In the genomic region with DNA sequence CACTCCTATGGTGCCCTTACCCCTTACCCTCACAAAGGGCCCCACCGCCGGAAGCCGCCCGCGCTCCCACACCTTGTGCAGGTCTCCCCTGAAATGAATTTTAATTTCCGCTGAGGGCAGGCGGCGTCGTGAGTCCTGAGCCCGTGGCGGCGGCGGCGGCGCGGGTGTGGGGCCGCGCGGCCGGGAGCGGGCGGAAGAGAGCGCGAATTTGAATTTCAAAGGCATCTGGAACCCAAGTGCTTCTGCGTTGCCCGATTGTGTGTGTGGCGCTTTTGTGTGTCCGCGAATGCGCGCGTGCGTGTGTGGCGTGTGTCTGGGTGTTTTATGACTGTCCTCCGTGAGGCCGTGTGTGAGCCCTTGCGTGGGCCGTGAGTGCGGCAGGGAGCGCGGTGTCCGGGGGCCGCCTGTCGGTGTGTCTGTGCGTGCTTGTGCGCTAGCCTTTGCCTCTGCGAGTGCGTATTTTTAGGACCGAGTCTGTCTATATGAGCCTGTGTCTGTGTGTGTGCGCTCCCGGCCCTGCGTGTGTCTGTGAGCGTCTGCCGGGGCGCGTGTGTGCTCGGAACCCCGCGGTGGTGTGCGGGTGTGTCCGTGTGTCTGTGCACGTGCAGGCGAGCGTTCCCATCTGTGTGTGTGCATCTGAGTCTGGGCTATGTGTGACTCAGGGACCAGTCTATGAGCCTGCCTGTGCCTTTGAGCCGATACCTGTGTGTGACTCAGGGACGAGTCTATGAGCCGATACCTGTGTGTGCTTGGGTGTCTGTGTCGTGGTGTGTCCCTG, we compare ENCODE assay signal across 8 cellular contexts. TPM values are rescaled to one million over a fixed set of nuclear protein-coding genes. Genes with fewer than 3 reads are reported as not detected.
DNase-seq lines count a peak whose midpoint lies in the region; ATAC-seq and TF ChIP-seq lines count a peak whose summit lies in the region.

No MANE protein-coding gene starts in this region.

- peaks cover 3 to 30% (median 14%) of the 10 kb centered on the region in 12 donors for H3K4me1 ChIP-seq in heart left ventricle
- peaks cover 0 to 27% of the 10 kb centered on the region in 2 donors for H3K4me1 ChIP-seq in right atrium auricular region
- peaks cover 8% of the 10 kb centered on the region for H3K4me1 ChIP-seq in colonic mucosa

- WGBS in heart left ventricle, 4 donors: 11 to 19% (median 13%) methylated on average over 45 to 68 of the region's 68 CpGs
- WGBS in lower leg skin, 2 donors: 5 to 10% methylated on average over 27 to 36 of the region's 68 CpGs

- peak in 3 of 4 donors; percentile 10 to 40 (median 27) for ATAC-seq in heart left ventricle

- H3K27me3 ChIP-seq in heart left ventricle (peaks cover 14 to 52% (median 38%) of the 10 kb centered on the region in 9 donors), right atrium auricular region (peaks cover 6 to 10% of the 10 kb centered on the region in 2 donors), colonic mucosa (peaks cover 33% of the 10 kb centered on the region)

- peak overlapping the region; percentile 83 for H3K4me3 Mint-ChIP-seq in nephron progenitor cell

- H3K4me3 ChIP-seq in heart left ventricle: peak overlapping the region in 10 of 12 donors; percentile 2 to 39 (median 28)
- peak overlapping the region in 1 of 2 donors; percentile 28 for H3K4me3 ChIP-seq in right atrium auricular region
- no peak overlapping the region for H3K4me3 ChIP-seq in lower leg skin (ENCODE audit: low read depth, poor library complexity, severe bottlenecking)
- no peak overlapping the region for H3K4me3 ChIP-seq in colonic mucosa

- H3K36me3 Mint-ChIP-seq in nephron progenitor cell (ENCODE audit: low read depth): no peaks in the 10 kb centered on the region

- no peak overlapping the region for H3K27ac ChIP-seq in heart left ventricle
- H3K27ac ChIP-seq in right atrium auricular region: no peak overlapping the region
- peak overlapping the region; percentile 39 for H3K27ac ChIP-seq in cingulate gyrus (ENCODE audit: low read depth, low read length)
- H3K27ac ChIP-seq in colonic mucosa: no peak overlapping the region

- peaks cover 61% of the 10 kb centered on the region for H3K4me1 Mint-ChIP-seq in nephron progenitor cell

- peak in 2 of 12 donors; percentile 3 to 9 for TF ChIP-seq CTCF in heart left ventricle (IDR thresholded peaks at IDR 0.05)
- TF ChIP-seq CTCF in right atrium auricular region (IDR thresholded peaks at IDR 0.05): peak in 1 of 2 donors; percentile 14
- TF ChIP-seq CTCF in nephron progenitor cell (IDR thresholded peaks at IDR 0.05): no peak
- no peak for TF ChIP-seq CTCF in lower leg skin (IDR thresholded peaks at IDR 0.05)
- no peak for TF ChIP-seq CTCF in colonic mucosa (IDR thresholded peaks at IDR 0.05)

- no peaks in the 10 kb centered on the region for H3K36me3 ChIP-seq in heart left ventricle
- no peaks in the 10 kb centered on the region for H3K36me3 ChIP-seq in right atrium auricular region
- H3K36me3 ChIP-seq in colonic mucosa: no peaks in the 10 kb centered on the region

- no peak overlapping the region for H3K27ac Mint-ChIP-seq in nephron progenitor cell

- H3K9me3 Mint-ChIP-seq in nephron progenitor cell: peaks cover 3% of the 10 kb centered on the region

- no peak for TF ChIP-seq POLR2A in heart left ventricle (IDR thresholded peaks at IDR 0.05)
- TF ChIP-seq POLR2A in lower leg skin (IDR thresholded peaks at IDR 0.05): no peak

- DNase-seq in heart left ventricle (no peak), right atrium auricular region (ENCODE audit: low spot score) (no peak), nephron progenitor cell (no peak), lower leg skin (ENCODE audit: low spot score in 2 of 2) (no peak), NCI-H2029 (lab: John Stamatoyannopoulos, UW) (no peak), colonic mucosa (no peak), NCI-H1436 (lab: John Stamatoyannopoulos, UW) (no peak)

- H3K9me3 ChIP-seq in heart left ventricle: no peaks in the 10 kb centered on the region
- H3K9me3 ChIP-seq in right atrium auricular region: no peaks in the 10 kb centered on the region
- H3K9me3 ChIP-seq in colonic mucosa: no peaks in the 10 kb centered on the region

- peak overlapping the region in 1 of 2 donors; percentile 43 for H3K9ac ChIP-seq in colonic mucosa (ENCODE audit: low read depth in 2 of 2, low read length in 2 of 2)

- peaks cover 93% of the 10 kb centered on the region for H3K27me3 Mint-ChIP-seq in nephron progenitor cell (ENCODE audit: low read depth, poor library complexity)

- intact Hi-C loops in heart left ventricle (cut with DNase I) (no loop called here), lower leg skin (cut with DNase I; ENCODE audit: low total_unique reads) (no loop called here), colonic mucosa (cut with DNase I) (no loop called here)

RNA-seq across cellular contexts. Expression of a gene that starts 7.9 kb away (rescaled TPM):
- 10 to 100 TPM in 4 of 9 donors, 1 to 10 TPM in 5; 4.7 to 18.5 (median 9.6) TPM for total RNA-seq in heart left ventricle
- 10 to 100 TPM in 1 of 2 donors, 1 to 10 TPM in 1; 1.1 to 11.5 TPM for polyA plus RNA-seq in heart left ventricle
- 10 to 100 TPM; 14.4 to 19.1 TPM for total RNA-seq in right atrium auricular region
- 1 to 10 TPM; 2.2 to 4.6 (median 3.3) TPM for total RNA-seq in lower leg skin
- total RNA-seq in colonic mucosa: 1 to 10 TPM in 1 of 2 donors, under 1 TPM in 1; 0.59 to 1.6 TPM

RNA-seq across cellular contexts. Expression of a gene that starts 43.7 kb away (rescaled TPM):
- total RNA-seq in heart left ventricle (1 to 10 TPM in 1 of 9 donors, under 1 TPM in 4, not detected in 4; 0.19 to 2.9 (median 0.46) TPM), right atrium auricular region (under 1 TPM in 1 of 2 donors, not detected in 1; 0.43 TPM), lower leg skin (under 1 TPM in 2 of 4 donors, not detected in 2; 0.13 to 0.51 TPM), colonic mucosa (under 1 TPM; 0.45 to 0.59 TPM)
- under 1 TPM in 1 of 2 donors, not detected in 1; 0.36 TPM for polyA plus RNA-seq in heart left ventricle

Comparison
In these comparisons a context has a peak if more than half of its experiments do, and no peak if none do; other contexts are left out.
1. H3K4me3 ChIP-seq: peak in heart left ventricle (10 of 12); none in lower leg skin (single experiment) and colonic mucosa (single experiment).